1 cellular context compared by ENCODE assay signal in the genomic region with DNA sequence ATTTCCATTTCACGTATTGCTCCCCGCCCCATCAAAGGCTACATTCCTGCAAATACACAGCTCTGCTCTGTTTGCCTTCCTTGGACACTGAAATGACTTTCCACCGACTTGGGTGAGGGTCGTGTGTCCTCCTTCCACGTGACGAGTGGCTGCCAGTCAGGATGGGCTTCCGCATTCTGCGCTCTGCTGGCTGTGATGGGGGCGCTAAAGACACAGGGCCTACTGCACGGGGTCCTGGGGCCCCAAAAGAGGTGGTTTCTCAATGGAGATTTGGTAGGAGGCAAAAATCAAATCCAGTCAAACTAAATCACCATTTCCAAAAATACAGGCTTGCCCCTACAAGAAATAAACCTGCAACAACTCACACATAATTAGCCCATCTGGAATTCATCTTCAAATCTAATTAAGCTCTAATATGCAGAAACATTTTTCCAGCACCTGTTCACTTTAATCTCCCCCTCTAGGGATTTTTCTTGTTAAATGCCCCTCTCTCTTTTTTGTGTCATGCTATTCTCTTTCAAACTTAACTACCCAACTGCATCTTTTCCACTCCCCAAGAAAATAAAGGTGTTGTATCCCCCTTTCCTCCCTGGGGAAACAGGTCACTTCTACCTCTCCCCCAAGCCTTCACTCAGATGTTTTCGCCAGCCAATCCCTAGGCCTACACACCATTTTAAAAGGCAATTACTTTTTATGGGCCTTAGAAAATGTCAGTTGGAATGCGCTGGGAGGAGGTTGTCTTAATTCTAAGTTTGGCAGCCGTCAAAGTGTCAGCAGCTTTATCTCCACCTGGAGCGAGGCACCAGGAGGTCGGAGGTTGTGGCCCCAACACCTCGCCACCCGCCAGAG.
A peak's percentile ranks its signal among the peaks of the same experiment; 100 is the strongest.
TF ChIP-seq lines count a peak whose summit lies in the region.

No MANE protein-coding gene starts in this region.

TF ChIP-seq in HepG2, 621 proteins besides CTCF, POLR2A, EP300 and RAD21:
- TF ChIP-seq ZNF616 (CRISPR knock-in tag; IDR thresholded peaks at IDR 0.05; ENCODE audit: low read depth), result no peak
- TF ChIP-seq, protein P1, sequence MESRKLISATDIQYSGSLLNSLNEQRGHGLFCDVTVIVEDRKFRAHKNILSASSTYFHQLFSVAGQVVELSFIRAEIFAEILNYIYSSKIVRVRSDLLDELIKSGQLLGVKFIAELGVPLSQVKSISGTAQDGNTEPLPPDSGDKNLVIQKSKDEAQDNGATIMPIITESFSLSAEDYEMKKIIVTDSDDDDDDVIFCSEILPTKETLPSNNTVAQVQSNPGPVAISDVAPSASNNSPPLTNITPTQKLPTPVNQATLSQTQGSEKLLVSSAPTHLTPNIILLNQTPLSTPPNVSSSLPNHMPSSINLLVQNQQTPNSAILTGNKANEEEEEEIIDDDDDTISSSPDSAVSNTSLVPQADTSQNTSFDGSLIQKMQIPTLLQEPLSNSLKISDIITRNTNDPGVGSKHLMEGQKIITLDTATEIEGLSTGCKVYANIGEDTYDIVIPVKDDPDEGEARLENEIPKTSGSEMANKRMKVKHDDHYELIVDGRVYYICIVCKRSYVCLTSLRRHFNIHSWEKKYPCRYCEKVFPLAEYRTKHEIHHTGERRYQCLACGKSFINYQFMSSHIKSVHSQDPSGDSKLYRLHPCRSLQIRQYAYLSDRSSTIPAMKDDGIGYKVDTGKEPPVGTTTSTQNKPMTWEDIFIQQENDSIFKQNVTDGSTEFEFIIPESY (CRISPR knock-in tag; IDR thresholded peaks at IDR 0.05), result 0 out of 2 replicates have a peak, but pooled peaks have one; percentile 20
